In the genomic region with DNA sequence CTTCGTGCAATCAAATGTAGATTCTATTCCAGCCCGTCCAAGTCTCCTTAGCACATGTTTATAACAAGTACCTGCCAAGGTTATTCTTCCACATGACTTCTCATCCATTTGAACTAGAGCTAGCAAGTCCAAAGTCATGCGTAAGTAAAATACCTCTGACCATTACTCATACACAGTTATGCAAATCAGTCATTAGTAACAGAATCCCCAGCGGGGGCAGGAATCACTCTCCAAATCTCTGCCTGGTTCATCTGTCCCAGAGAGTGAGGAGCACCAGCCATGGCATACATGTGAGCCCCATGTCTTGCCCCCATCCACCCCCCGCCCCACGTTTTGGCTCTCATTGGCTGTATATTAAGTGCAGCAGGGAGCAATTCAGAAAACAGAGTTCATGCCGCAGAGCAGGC, we compare ENCODE assay signal across 10 cellular contexts. TPM values are rescaled to one million over a fixed set of nuclear protein-coding genes. Genes with fewer than 3 reads are reported as not detected.
DNase-seq lines count a peak whose midpoint lies in the region; ATAC-seq and TF ChIP-seq lines count a peak whose summit lies in the region.
"Had no signal": no experiment of that assay in that cellular context is flagged by ENCODE, and none has a peak within 500 bp of the region (broad histone marks: within the 10 kb centered on the region; RNA-seq: fewer than 3 reads in every experiment).

No MANE protein-coding gene starts in this region.

- H3K27ac ChIP-seq in Peyer's patch = peak overlapping the region in 3 of 4 donors; percentile 74 to 91 (median 83)
- H3K27ac ChIP-seq in osteoblast (ENCODE audit: low read depth, low read length) = peak overlapping the region; percentile 75
- H3K27ac ChIP-seq: KMS-11 had no signal

- H3K4me2 ChIP-seq in osteoblast (ENCODE audit: insufficient read depth, low read length) = peak overlapping the region; percentile 35
- H3K4me2 ChIP-seq: KMS-11 had no signal

- H3K27ac Mint-ChIP-seq in Calu3 (ENCODE audit: unreplicated experiment) = peak overlapping the region; percentile 95

- ATAC-seq in esophagus mucosa (peak; percentile 90), HG03095 (IDR thresholded peaks at IDR 0.05; ENCODE audit: unreplicated experiment) (no peak)

- DNase-seq in Calu3 (peak; percentile 70), Peyer's patch (peak in 2 of 3 donors; percentile 59 to 61), osteoblast (ENCODE audit: insufficient read length, low spot score, missing footprints) (peak; percentile 98), HuH-7 (ENCODE audit: low spot score) (no peak), activated T-cell treated with anti-CD3 and anti-CD28 coated beads for 4 hours (no peak), SHP77 (lab: John Stamatoyannopoulos, UW) (no peak)
- DNase-seq: DMS79 had no signal

- H3K27me3 Mint-ChIP-seq in Calu3 (ENCODE audit: unreplicated experiment) = no peaks in the 10 kb centered on the region

- CTCF ChIA-PET in Calu3 (lab: Charles Lee) = interaction anchor here (0.6 to 2.5 kb wide), 5 partner anchors 14 to 184 kb away, joined by 3 to 31 read pairs (median 4); no protein-coding TSS in a partner anchor

- H3K9me3 ChIP-seq in Peyer's patch (no peaks in the 10 kb centered on the region), osteoblast (ENCODE audit: low read depth, low read length) (no peaks in the 10 kb centered on the region)

- intact Hi-C loops in Calu3 (cut with micrococcal nuclease; ENCODE audit: unreplicated experiment) = no loop called here

- H3K36me3 Mint-ChIP-seq in Calu3 (ENCODE audit: insufficient read depth, unreplicated experiment) = peaks cover 17% of the 10 kb centered on the region

- no peak for TF ChIP-seq CTCF in Calu3 (IDR thresholded peaks at IDR 0.05; ENCODE audit: unreplicated experiment)
- no peak for TF ChIP-seq CTCF in Peyer's patch (IDR thresholded peaks at IDR 0.05)
- TF ChIP-seq CTCF in osteoblast (IDR thresholded peaks at IDR 0.05; ENCODE audit: extremely low read depth, low read depth, low read length) = no peak

- H3K79me2 ChIP-seq in osteoblast (ENCODE audit: insufficient read depth, low read length) = no peaks in the 10 kb centered on the region

- BruUV-seq in Calu3 (replicated peaks; lab: Mats Ljungman, UMichigan) = no TSS peak

- H3K27me3 ChIP-seq in Peyer's patch = no peaks in the 10 kb centered on the region
- no peaks in the 10 kb centered on the region for H3K27me3 ChIP-seq in osteoblast (ENCODE audit: insufficient read depth, low read length)

- no peak overlapping the region for H2AFZ ChIP-seq in osteoblast (ENCODE audit: low read length)

- peak in 1 of 2 donors; percentile 23 for TF ChIP-seq POLR2A in Peyer's patch (IDR thresholded peaks at IDR 0.05)

- H3K4me1 Mint-ChIP-seq in Calu3 (ENCODE audit: low read depth, unreplicated experiment) = peaks cover 20% of the 10 kb centered on the region

- no peaks in the 10 kb centered on the region for H4K20me1 ChIP-seq in osteoblast (ENCODE audit: insufficient read depth, low read length)

- no peaks in the 10 kb centered on the region for H3K36me3 ChIP-seq in Peyer's patch
- no peaks in the 10 kb centered on the region for H3K36me3 ChIP-seq in osteoblast (ENCODE audit: insufficient read depth, low read length)

- no peaks in the 10 kb centered on the region for H3K9me3 Mint-ChIP-seq in Calu3 (ENCODE audit: low read depth, unreplicated experiment)

- peaks cover 0 to 15% (median 0%) of the 10 kb centered on the region in 4 donors for H3K4me1 ChIP-seq in Peyer's patch
- H3K4me1 ChIP-seq in osteoblast (ENCODE audit: insufficient read depth, low read length) = peaks cover 26% of the 10 kb centered on the region

- no peak overlapping the region for H3K4me3 Mint-ChIP-seq in Calu3 (ENCODE audit: low read depth, unreplicated experiment)

- no peak overlapping the region for H3K4me3 ChIP-seq in Peyer's patch
- H3K4me3 ChIP-seq in osteoblast (ENCODE audit: insufficient read depth, low read length) = no peak overlapping the region

RNA-seq across cellular contexts. Expression of a gene that starts 27.7 kb away (rescaled TPM):
- total RNA-seq in Calu3 (2022) (0.12 TPM in 1 of 2 replicates, not detected in the other), Peyer's patch (1 to 10 TPM in 1 of 4 donors, under 1 TPM in 3; 0.35 to 1.7 (median 0.63) TPM), esophagus mucosa (0.16 TPM), osteoblast (not detected in 2 replicates)

RNA-seq across cellular contexts. Expression of a gene that starts 58.6 kb away (rescaled TPM):
- total RNA-seq in Calu3 (2022) (31.4 and 31.9 TPM in 2 replicates), Peyer's patch (10 to 100 TPM in 1 of 4 donors, 1 to 10 TPM in 3; 7.5 to 20.6 (median 8.9) TPM), esophagus mucosa (11.6 TPM), osteoblast (6.5 and 9.1 TPM in 2 replicates)

Comparison
In these comparisons a context has a peak if more than half of its experiments do, and no peak if none do; other contexts are left out.
1. DNase-seq: peak in Calu3 (single experiment), Peyer's patch (2 of 3) and osteoblast (single experiment); none in HuH-7 (single experiment), activated T-cell treated with anti-CD3 and anti-CD28 coated beads for 4 hours (single experiment) and SHP77 (0 of 2).